ENCODE assay signal across 9 cellular contexts in the genomic region with DNA sequence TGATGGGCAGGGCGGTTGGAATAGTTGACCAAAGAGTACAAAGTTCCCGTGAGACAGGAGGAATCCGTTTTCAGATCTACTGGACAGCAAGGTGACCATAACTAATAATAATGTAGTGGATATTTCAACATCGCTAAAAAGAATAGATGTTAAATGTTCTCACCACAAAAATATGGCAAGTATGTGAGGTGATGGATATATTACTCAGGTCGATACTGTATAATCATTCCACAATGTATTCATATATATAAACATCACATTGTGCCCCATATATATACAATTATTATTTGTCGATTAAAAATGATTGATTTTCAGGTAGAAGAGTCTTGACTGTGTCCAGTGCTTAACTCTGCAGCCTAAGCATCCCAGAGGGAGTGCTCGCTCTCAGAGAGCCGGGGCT.
"Had no signal": no experiment of that assay in that cellular context is flagged by ENCODE, and none has a peak within 500 bp of the region (broad histone marks: within the 10 kb centered on the region; RNA-seq: fewer than 3 reads in every experiment).

No MANE protein-coding gene starts in this region.

- H3K27ac ChIP-seq: GM23248 had no signal

- DNase-seq: GM23248, GOT3, H7, H9, HCEC 1CT, HFFc6 had no signal

- ATAC-seq: GM23338, HCT116 had no signal

- H3K4me3 ChIP-seq: GM23248, GM23338, HAP-1 had no signal

- H3K36me3 ChIP-seq: HAP-1 had no signal

- H3K4me2 ChIP-seq: GM23338 had no signal

- H2AFZ ChIP-seq: GM23248, GM23338 had no signal

- H3K9ac ChIP-seq: GM23248 had no signal
